In the genomic region with DNA sequence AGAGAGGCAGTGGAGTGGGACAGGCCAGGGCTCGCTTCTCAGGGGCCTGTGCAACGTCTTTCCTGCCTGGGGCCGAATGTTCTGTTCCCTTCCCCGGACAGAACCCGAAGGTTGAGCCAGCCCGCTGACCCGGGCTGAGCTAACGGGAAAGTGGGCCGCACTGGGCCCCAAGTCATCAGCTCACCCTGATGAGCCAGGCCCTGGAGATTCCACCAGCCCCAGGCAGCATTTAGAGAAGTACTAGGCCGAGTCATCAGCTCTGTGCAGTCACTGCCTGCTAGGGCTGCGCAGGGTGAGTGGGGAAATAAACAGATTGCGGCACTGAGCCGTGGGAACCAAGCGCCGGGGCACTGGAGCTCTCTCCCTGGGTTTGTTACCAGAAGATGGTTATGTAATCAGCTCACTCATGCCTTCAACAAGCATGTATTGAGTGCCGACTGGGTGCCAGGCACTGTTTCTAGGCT, we compare ENCODE assay signal across 1 cellular context.
TF ChIP-seq lines count a peak whose summit lies in the region.

No MANE protein-coding gene starts in this region.

TF ChIP-seq in SK-N-SH treated with all-trans-retinoic acid at 6 μM for 48 hours, 23 proteins besides CTCF, POLR2A, EP300 and RAD21 (continued from another document):
- TF ChIP-seq CREB5 (CRISPR knock-in tag; IDR thresholded peaks at IDR 0.05; ENCODE audit: low read depth) (no peak), GLIS3 (CRISPR knock-in tag; IDR thresholded peaks at IDR 0.05) (no peak), ZFP3 (CRISPR knock-in tag; IDR thresholded peaks at IDR 0.05) (no peak)
